1 cellular context compared by ENCODE assay signal in the genomic region with DNA sequence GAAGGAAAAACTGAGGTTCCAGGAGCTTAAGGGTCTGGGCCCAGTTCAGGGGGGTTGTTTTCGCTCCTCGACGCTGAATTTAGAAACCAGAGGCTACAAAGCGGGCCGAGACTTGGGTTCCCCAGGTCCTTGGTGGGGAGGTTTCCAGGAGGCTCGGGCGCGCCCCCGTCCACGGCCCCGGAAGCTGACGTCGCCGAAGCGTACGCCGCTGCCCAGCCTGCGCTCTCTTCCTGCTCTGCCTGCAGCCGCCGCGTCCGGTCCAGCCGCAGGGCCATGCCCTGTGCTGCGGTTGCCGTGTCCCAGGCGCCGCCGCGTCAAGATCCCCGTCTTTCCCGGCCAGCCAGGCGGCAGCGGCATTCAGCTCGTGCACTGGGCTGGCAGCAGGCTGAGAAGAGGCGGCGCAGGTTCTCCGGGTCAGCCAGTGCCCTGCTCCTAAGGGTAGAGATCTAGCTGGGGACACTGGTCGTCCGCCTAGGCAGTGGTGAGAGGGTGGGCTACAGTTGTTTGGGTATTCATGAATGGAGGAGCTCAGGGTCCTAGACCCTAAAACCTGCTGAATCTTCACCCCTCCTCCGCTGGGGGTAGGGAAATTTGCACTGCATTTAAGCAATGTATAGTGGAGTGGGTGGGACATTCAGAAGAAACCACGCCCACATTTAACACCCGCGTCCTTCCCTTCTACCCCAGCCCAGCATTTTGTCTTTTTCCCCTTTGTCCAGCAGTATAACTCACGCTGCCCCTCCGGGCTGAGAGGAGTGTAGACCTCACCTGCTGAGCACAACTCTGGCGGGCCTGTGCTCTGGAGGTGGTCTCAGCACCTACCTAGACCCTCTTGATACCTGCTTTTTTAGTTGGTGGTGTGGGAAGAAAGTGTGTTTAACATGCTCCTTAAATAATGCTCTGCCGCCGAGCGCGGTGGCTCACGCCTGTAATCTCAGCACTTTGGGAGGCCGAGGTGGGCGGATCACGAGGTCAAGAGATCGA.
TF ChIP-seq lines count a peak whose summit lies in the region.

No MANE protein-coding gene starts in this region.

TF ChIP-seq in HepG2, 621 proteins besides CTCF, POLR2A, EP300 and RAD21 (continued from another document and continues in another):
- TF ChIP-seq, protein P1, sequence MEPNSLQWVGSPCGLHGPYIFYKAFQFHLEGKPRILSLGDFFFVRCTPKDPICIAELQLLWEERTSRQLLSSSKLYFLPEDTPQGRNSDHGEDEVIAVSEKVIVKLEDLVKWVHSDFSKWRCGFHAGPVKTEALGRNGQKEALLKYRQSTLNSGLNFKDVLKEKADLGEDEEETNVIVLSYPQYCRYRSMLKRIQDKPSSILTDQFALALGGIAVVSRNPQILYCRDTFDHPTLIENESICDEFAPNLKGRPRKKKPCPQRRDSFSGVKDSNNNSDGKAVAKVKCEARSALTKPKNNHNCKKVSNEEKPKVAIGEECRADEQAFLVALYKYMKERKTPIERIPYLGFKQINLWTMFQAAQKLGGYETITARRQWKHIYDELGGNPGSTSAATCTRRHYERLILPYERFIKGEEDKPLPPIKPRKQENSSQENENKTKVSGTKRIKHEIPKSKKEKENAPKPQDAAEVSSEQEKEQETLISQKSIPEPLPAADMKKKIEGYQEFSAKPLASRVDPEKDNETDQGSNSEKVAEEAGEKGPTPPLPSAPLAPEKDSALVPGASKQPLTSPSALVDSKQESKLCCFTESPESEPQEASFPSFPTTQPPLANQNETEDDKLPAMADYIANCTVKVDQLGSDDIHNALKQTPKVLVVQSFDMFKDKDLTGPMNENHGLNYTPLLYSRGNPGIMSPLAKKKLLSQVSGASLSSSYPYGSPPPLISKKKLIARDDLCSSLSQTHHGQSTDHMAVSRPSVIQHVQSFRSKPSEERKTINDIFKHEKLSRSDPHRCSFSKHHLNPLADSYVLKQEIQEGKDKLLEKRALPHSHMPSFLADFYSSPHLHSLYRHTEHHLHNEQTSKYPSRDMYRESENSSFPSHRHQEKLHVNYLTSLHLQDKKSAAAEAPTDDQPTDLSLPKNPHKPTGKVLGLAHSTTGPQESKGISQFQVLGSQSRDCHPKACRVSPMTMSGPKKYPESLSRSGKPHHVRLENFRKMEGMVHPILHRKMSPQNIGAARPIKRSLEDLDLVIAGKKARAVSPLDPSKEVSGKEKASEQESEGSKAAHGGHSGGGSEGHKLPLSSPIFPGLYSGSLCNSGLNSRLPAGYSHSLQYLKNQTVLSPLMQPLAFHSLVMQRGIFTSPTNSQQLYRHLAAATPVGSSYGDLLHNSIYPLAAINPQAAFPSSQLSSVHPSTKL (CRISPR knock-in tag; IDR thresholded peaks at IDR 0.05), result peak; percentile 71
- TF ChIP-seq ZBTB8A (CRISPR knock-in tag; IDR thresholded peaks at IDR 0.05; ENCODE audit: borderline replicate concordance, low read depth) (no peak), HOXA7 (CRISPR knock-in tag; IDR thresholded peaks at IDR 0.05) (no peak; the same call in 1 of the 2 replicates), FOSL2 (CRISPR knock-in tag; IDR thresholded peaks at IDR 0.05) (peak; percentile 52), ZNF432 (CRISPR knock-in tag; IDR thresholded peaks at IDR 0.05; ENCODE audit: borderline replicate concordance) (no peak), MYNN (CRISPR knock-in tag; IDR thresholded peaks at IDR 0.05; ENCODE audit: low read depth) (no peak), FOXK1 (CRISPR knock-in tag; IDR thresholded peaks at IDR 0.05; ENCODE audit: borderline replicate concordance, low read depth) (no peak; the same call in 1 of the 2 replicates), PPARG (CRISPR knock-in tag; conservative IDR thresholded peaks at IDR 0.05) (peak; percentile 60; the same call in 1 of the 2 replicates), ZBTB42 (CRISPR knock-in tag; IDR thresholded peaks at IDR 0.05) (peak; percentile 90; the same call in 1 of the 2 replicates), FLYWCH1 (CRISPR knock-in tag; IDR thresholded peaks at IDR 0.05) (peak; percentile 77; the same call in 1 of the 2 replicates), MXI1 (IDR thresholded peaks at IDR 0.05; ENCODE audit: borderline replicate concordance, low read depth, low read length) (peak; percentile 84; the same call in 1 of the 3 replicates), TOPORS (CRISPR knock-in tag; IDR thresholded peaks at IDR 0.05) (peak; percentile 40; the same call in 1 of the 2 replicates), ELF4 (CRISPR knock-in tag; IDR thresholded peaks at IDR 0.05; ENCODE audit: borderline replicate concordance) (0 out of 2 replicates have a peak, but pooled peaks have one; percentile 47), ETV5 (CRISPR knock-in tag; IDR thresholded peaks at IDR 0.05; ENCODE audit: borderline replicate concordance) (peak; percentile 96), ZNF484 (CRISPR knock-in tag; IDR thresholded peaks at IDR 0.05; ENCODE audit: borderline replicate concordance, low read depth) (0 out of 2 replicates have a peak, but pooled peaks have one; percentile 72), ZEB1 (IDR thresholded peaks at IDR 0.05; ENCODE audit: insufficient replicate concordance, low read depth) (no peak), HES4 (CRISPR knock-in tag; IDR thresholded peaks at IDR 0.05; ENCODE audit: borderline replicate concordance) (peak; percentile 51; the same call in 1 of the 2 replicates), ZNF17 (CRISPR knock-in tag; IDR thresholded peaks at IDR 0.05) (no peak; the same call in 1 of the 2 replicates), ISL2 (CRISPR knock-in tag; IDR thresholded peaks at IDR 0.05) (peak; percentile 87), CREB1 (IDR thresholded peaks at IDR 0.05) (peak; percentile 61; the same call in 1 of the 2 replicates), CREB1 (CRISPR knock-in tag; IDR thresholded peaks at IDR 0.05) (no peak; the same call in 1 of the 2 replicates), GLI4 (CRISPR knock-in tag; IDR thresholded peaks at IDR 0.05; ENCODE audit: borderline replicate concordance) (peak; percentile 73; the same call in 1 of the 2 replicates), ZNF20 (CRISPR knock-in tag; IDR thresholded peaks at IDR 0.05) (peak; percentile 60; the same call in 1 of the 2 replicates), PHF21A (CRISPR knock-in tag; IDR thresholded peaks at IDR 0.05) (no peak; the same call in 1 of the 2 replicates), SRSF9 (IDR thresholded peaks at IDR 0.05; ENCODE audit: borderline replicate concordance, insufficient read depth, low read depth, low read length, poor library complexity, severe bottlenecking) (no peak), NR2F6 (IDR thresholded peaks at IDR 0.05) (no peak), NR2F6 (CRISPR knock-in tag; IDR thresholded peaks at IDR 0.05) (0 out of 2 replicates have a peak, but pooled peaks have one; percentile 8), SRSF4 (IDR thresholded peaks at IDR 0.05; ENCODE audit: low read depth, low read length, poor library complexity, severe bottlenecking) (no peak), CBX2 (IDR thresholded peaks at IDR 0.05; ENCODE audit: low read depth, low read length) (no peak), CBX2 (CRISPR knock-in tag; IDR thresholded peaks at IDR 0.05; ENCODE audit: low read depth) (no peak), ZNF782 (CRISPR knock-in tag; IDR thresholded peaks at IDR 0.05; ENCODE audit: borderline replicate concordance) (no peak), CREM (IDR thresholded peaks at IDR 0.05) (no peak), CREM (CRISPR knock-in tag; IDR thresholded peaks at IDR 0.05) (no peak), JUN (CRISPR knock-in tag; IDR thresholded peaks at IDR 0.05) (no peak), MAF1 (CRISPR knock-in tag; IDR thresholded peaks at IDR 0.05; ENCODE audit: borderline replicate concordance) (peak; percentile 92; the same call in 1 of the 2 replicates), PITX1 (CRISPR knock-in tag; IDR thresholded peaks at IDR 0.05) (peak; percentile 85), ZNF678 (CRISPR knock-in tag; IDR thresholded peaks at IDR 0.05) (no peak), ZNF777 (CRISPR knock-in tag; IDR thresholded peaks at IDR 0.05) (peak; percentile 88), POGZ (CRISPR knock-in tag; IDR thresholded peaks at IDR 0.05) (peak; percentile 90), KAT8 (CRISPR knock-in tag; IDR thresholded peaks at IDR 0.05) (peak; percentile 79), HDAC2 (CRISPR knock-in tag; IDR thresholded peaks at IDR 0.05) (peak; percentile 74), MTA1 (CRISPR knock-in tag; IDR thresholded peaks at IDR 0.05; ENCODE audit: borderline replicate concordance) (peak; percentile 95), ZNF629 (CRISPR knock-in tag; conservative IDR thresholded peaks at IDR 0.05) (peak; percentile 98), CENPX (CRISPR knock-in tag; IDR thresholded peaks at IDR 0.05) (no peak)
- TF ChIP-seq, protein P2, sequence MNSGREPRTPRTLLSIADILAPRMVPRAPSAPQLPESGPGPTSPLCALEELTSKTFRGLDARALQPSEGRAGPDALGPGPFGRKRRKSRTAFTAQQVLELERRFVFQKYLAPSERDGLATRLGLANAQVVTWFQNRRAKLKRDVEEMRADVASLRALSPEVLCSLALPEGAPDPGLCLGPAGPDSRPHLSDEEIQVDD (CRISPR knock-in tag; IDR thresholded peaks at IDR 0.05; ENCODE audit: borderline replicate concordance), result no peak
- TF ChIP-seq, protein P3, sequence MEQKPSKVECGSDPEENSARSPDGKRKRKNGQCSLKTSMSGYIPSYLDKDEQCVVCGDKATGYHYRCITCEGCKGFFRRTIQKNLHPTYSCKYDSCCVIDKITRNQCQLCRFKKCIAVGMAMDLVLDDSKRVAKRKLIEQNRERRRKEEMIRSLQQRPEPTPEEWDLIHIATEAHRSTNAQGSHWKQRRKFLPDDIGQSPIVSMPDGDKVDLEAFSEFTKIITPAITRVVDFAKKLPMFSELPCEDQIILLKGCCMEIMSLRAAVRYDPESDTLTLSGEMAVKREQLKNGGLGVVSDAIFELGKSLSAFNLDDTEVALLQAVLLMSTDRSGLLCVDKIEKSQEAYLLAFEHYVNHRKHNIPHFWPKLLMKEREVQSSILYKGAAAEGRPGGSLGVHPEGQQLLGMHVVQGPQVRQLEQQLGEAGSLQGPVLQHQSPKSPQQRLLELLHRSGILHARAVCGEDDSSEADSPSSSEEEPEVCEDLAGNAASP (CRISPR knock-in tag; IDR thresholded peaks at IDR 0.05; ENCODE audit: borderline replicate concordance), result peak; percentile 75; the same call in 1 of the 2 replicates
- TF ChIP-seq, protein P4, sequence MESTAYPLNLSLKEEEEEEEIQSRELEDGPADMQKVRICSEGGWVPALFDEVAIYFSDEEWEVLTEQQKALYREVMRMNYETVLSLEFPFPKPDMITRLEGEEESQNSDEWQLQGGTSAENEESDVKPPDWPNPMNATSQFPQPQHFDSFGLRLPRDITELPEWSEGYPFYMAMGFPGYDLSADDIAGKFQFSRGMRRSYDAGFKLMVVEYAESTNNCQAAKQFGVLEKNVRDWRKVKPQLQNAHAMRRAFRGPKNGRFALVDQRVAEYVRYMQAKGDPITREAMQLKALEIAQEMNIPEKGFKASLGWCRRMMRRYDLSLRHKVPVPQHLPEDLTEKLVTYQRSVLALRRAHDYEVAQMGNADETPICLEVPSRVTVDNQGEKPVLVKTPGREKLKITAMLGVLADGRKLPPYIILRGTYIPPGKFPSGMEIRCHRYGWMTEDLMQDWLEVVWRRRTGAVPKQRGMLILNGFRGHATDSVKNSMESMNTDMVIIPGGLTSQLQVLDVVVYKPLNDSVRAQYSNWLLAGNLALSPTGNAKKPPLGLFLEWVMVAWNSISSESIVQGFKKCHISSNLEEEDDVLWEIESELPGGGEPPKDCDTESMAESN (CRISPR knock-in tag; conservative IDR thresholded peaks at IDR 0.05), result peak; percentile 89
- TF ChIP-seq, protein P5, sequence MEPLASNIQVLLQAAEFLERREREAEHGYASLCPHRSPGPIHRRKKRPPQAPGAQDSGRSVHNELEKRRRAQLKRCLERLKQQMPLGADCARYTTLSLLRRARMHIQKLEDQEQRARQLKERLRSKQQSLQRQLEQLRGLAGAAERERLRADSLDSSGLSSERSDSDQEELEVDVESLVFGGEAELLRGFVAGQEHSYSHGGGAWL (CRISPR knock-in tag; IDR thresholded peaks at IDR 0.05), result peak; percentile 72; the same call in 1 of the 2 replicates
- TF ChIP-seq, protein P6, sequence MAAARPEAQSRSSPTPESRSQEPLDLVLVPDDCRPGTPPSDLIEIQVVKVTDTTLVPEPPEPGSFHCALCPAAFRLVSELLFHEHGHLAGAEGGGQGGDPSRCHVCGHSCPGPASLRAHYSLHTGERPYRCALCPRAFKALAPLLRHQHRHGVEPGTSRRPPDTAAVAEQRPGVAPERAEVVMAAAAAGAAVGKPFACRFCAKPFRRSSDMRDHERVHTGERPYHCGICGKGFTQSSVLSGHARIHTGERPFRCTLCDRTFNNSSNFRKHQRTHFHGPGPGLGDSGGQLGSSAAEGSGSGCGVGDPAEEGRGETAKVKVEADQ (CRISPR knock-in tag; IDR thresholded peaks at IDR 0.05; ENCODE audit: borderline replicate concordance), result no peak
- TF ChIP-seq, protein P7, sequence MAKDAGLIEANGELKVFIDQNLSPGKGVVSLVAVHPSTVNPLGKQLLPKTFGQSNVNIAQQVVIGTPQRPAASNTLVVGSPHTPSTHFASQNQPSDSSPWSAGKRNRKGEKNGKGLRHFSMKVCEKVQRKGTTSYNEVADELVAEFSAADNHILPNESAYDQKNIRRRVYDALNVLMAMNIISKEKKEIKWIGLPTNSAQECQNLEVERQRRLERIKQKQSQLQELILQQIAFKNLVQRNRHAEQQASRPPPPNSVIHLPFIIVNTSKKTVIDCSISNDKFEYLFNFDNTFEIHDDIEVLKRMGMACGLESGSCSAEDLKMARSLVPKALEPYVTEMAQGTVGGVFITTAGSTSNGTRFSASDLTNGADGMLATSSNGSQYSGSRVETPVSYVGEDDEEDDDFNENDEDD (CRISPR knock-in tag; IDR thresholded peaks at IDR 0.05; ENCODE audit: borderline replicate concordance), result peak; percentile 78
- TF ChIP-seq, protein P8, sequence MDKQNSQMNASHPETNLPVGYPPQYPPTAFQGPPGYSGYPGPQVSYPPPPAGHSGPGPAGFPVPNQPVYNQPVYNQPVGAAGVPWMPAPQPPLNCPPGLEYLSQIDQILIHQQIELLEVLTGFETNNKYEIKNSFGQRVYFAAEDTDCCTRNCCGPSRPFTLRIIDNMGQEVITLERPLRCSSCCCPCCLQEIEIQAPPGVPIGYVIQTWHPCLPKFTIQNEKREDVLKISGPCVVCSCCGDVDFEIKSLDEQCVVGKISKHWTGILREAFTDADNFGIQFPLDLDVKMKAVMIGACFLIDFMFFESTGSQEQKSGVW (CRISPR knock-in tag; IDR thresholded peaks at IDR 0.05; ENCODE audit: borderline replicate concordance), result no peak; the same call in 1 of the 2 replicates
- TF ChIP-seq, protein P9, sequence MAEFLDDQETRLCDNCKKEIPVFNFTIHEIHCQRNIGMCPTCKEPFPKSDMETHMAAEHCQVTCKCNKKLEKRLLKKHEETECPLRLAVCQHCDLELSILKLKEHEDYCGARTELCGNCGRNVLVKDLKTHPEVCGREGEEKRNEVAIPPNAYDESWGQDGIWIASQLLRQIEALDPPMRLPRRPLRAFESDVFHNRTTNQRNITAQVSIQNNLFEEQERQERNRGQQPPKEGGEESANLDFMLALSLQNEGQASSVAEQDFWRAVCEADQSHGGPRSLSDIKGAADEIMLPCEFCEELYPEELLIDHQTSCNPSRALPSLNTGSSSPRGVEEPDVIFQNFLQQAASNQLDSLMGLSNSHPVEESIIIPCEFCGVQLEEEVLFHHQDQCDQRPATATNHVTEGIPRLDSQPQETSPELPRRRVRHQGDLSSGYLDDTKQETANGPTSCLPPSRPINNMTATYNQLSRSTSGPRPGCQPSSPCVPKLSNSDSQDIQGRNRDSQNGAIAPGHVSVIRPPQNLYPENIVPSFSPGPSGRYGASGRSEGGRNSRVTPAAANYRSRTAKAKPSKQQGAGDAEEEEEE (CRISPR knock-in tag; IDR thresholded peaks at IDR 0.05; ENCODE audit: borderline replicate concordance), result peak; percentile 65; the same call in 1 of the 2 replicates
